ENCODE assay signal across 8 cellular contexts in genomic region chr3:141497589-141497988, GRCh38. TPM values are rescaled to one million over a fixed set of nuclear protein-coding genes. Genes with fewer than 3 reads are reported as not detected.
DNase-seq lines count a peak whose midpoint lies in the region; ATAC-seq and TF ChIP-seq lines count a peak whose summit lies in the region.
"Not testable (repeated sequence)": the region's sequence is repeated elsewhere in the genome, so short reads cannot be mapped to it uniquely, and the experiment has no call there.

No MANE protein-coding gene starts in this region.

- not testable (repeated sequence) for H3K27me3 ChIP-seq in CD4-positive, CD25-positive, alpha-beta regulatory T cell (ENCODE audit: control insufficient read depth, insufficient read depth, low read length); KMS-11 (ENCODE audit: insufficient read depth, low read depth); naive thymus-derived CD4-positive, alpha-beta T cell (ENCODE audit: control insufficient read depth in 2 of 2, insufficient read depth in 2 of 2, low read length in 2 of 2); spleen (replicated peaks in 1 of 7)

- peaks cover 20% of the 10 kb centered on the region for H3K36me3 Mint-ChIP-seq in CD4-positive, CD25-positive, alpha-beta regulatory T cell
- H3K36me3 Mint-ChIP-seq in T-cell, result peaks cover 19% of the 10 kb centered on the region
- H3K36me3 Mint-ChIP-seq in activated CD8-positive, alpha-beta T cell treated with anti-CD3 and anti-CD28 coated beads for 36 hours (ENCODE audit: low read depth), result peaks cover 48% of the 10 kb centered on the region
- peaks cover 56% of the 10 kb centered on the region for H3K36me3 Mint-ChIP-seq in activated naive CD8-positive, alpha-beta T cell treated with anti-CD3 and anti-CD28 coated beads for 36 hours
- peaks cover 0 to 49% (median 18%) of the 10 kb centered on the region in 5 donors for H3K36me3 Mint-ChIP-seq in naive thymus-derived CD4-positive, alpha-beta T cell

- intact Hi-C loops in activated CD8-positive, alpha-beta T cell treated with anti-CD3 and anti-CD28 coated beads for 36 hours (cut with micrococcal nuclease); Right ventricle myocardium inferior (cut with DNase I); spleen (cut with DNase I; ENCODE audit: low total_unique reads): not testable (repeated sequence)
- intact Hi-C loops in naive thymus-derived CD4-positive, alpha-beta T cell (cut with micrococcal nuclease), result loop anchor here (5.0 to 10.0 kb wide), 3 partner anchors 85 to 950 kb away; partner anchors contain the start of gene XRN1 (in 1 of the 2)

- POLR2A ChIA-PET in T-cell (lab: Charles Lee), result interaction anchor here (0.7 to 2.5 kb wide), 6 partner anchors 9 to 56 kb away, joined by 3 to 25 read pairs (median 4); no protein-coding TSS in a partner anchor
- POLR2A ChIA-PET in activated CD8-positive, alpha-beta T cell treated with anti-CD3 and anti-CD28 coated beads for 36 hours (lab: Charles Lee), result interaction anchor here (0.7 to 7.8 kb wide), 5 partner anchors 10 to 87 kb away, joined by 3 to 102 read pairs (median 8); partner anchors contain the start of gene RASA2
- POLR2A ChIA-PET in naive thymus-derived CD4-positive, alpha-beta T cell (lab: Charles Lee), result interaction anchor here (2.0 to 4.6 kb wide), 4 partner anchors 10 to 58 kb away, joined by 9 to 91 read pairs (median 12); partner anchors contain the start of gene RASA2

- not testable (repeated sequence) for ATAC-seq in CD4-positive, CD25-positive, alpha-beta regulatory T cell (ENCODE audit: low read depth in 2 of 2); T-cell (replicated peaks in 1 of 4); activated CD8-positive, alpha-beta T cell treated with anti-CD3 and anti-CD28 coated beads for 36 hours; naive thymus-derived CD4-positive, alpha-beta T cell
- ATAC-seq in Right ventricle myocardium inferior, result peak; percentile 13

- not testable (repeated sequence) for DNase-seq in CD4-positive, CD25-positive, alpha-beta regulatory T cell; T-cell; activated CD8-positive, alpha-beta T cell treated with anti-CD3 and anti-CD28 coated beads for 36 hours; activated naive CD8-positive, alpha-beta T cell treated with anti-CD3 and anti-CD28 coated beads for 36 hours; Right ventricle myocardium inferior (ENCODE audit: missing footprints); naive thymus-derived CD4-positive, alpha-beta T cell; spleen

- peak overlapping the region; percentile 56; the same call in 1 of the 2 replicates for H3K4me2 ChIP-seq in KMS-11

- not testable (repeated sequence) for TF ChIP-seq POLR2A in spleen (IDR thresholded peaks at IDR 0.05)

- H3K79me2 ChIP-seq in KMS-11 (ENCODE audit: insufficient read depth, low read depth), result peaks cover 62% of the 10 kb centered on the region; the same call in 1 of the 2 replicates

- CTCF ChIA-PET in T-cell (lab: Charles Lee), result interaction anchor here (0.6 to 2.4 kb wide), 7 partner anchors 9 to 576 kb away, joined by 3 to 20 read pairs (median 4); no protein-coding TSS in a partner anchor
- CTCF ChIA-PET in activated CD8-positive, alpha-beta T cell treated with anti-CD3 and anti-CD28 coated beads for 36 hours (lab: Charles Lee), result interaction anchor here (4.4 kb wide), 1 partner anchor 9 kb away, joined by 24 read pairs; no protein-coding TSS in a partner anchor
- CTCF ChIA-PET in naive thymus-derived CD4-positive, alpha-beta T cell (lab: Charles Lee), result interaction anchor here (0.6 to 1.7 kb wide), 2 partner anchors 10 to 60 kb away, joined by 3 to 4 read pairs; no protein-coding TSS in a partner anchor

- H3K27ac ChIP-seq in CD4-positive, CD25-positive, alpha-beta regulatory T cell (ENCODE audit: insufficient read depth, low read length, poor library complexity, severe bottlenecking), result peak overlapping the region; percentile 94
- H3K27ac ChIP-seq in KMS-11, result not testable (repeated sequence)
- peak overlapping the region; percentile 73 for H3K27ac ChIP-seq in naive thymus-derived CD4-positive, alpha-beta T cell (ENCODE audit: low read depth, low read length)
- H3K27ac ChIP-seq in spleen, result peak overlapping the region in 6 of 8 donors; percentile 58 to 92 (median 89)

- H3K4me3 Mint-ChIP-seq in CD4-positive, CD25-positive, alpha-beta regulatory T cell, result peak overlapping the region in 2 of 4 donors; percentile 19 to 84
- not testable (repeated sequence) for H3K4me3 Mint-ChIP-seq in T-cell; activated CD8-positive, alpha-beta T cell treated with anti-CD3 and anti-CD28 coated beads for 36 hours; activated naive CD8-positive, alpha-beta T cell treated with anti-CD3 and anti-CD28 coated beads for 36 hours
- peak overlapping the region in 2 of 10 donors; percentile 71 to 85 for H3K4me3 Mint-ChIP-seq in naive thymus-derived CD4-positive, alpha-beta T cell

- not testable (repeated sequence) for H2AFZ ChIP-seq in KMS-11 (ENCODE audit: low read depth)

- H3K9ac ChIP-seq in KMS-11, result not testable (repeated sequence)

- H3K36me3 ChIP-seq in CD4-positive, CD25-positive, alpha-beta regulatory T cell (ENCODE audit: control insufficient read depth, insufficient read depth, low read length); KMS-11 (ENCODE audit: insufficient read depth); naive thymus-derived CD4-positive, alpha-beta T cell (ENCODE audit: control insufficient read depth in 2 of 3, insufficient read depth in 3 of 3, low read length in 3 of 3); spleen: not testable (repeated sequence)

- H3K4me1 Mint-ChIP-seq in CD4-positive, CD25-positive, alpha-beta regulatory T cell, result peaks cover 37 to 88% (median 66%) of the 10 kb centered on the region in 4 donors
- H3K4me1 Mint-ChIP-seq in T-cell, result peaks cover 46 to 83% (median 79%) of the 10 kb centered on the region in 3 donors
- peaks cover 77% of the 10 kb centered on the region for H3K4me1 Mint-ChIP-seq in activated CD8-positive, alpha-beta T cell treated with anti-CD3 and anti-CD28 coated beads for 36 hours (ENCODE audit: low read depth)
- peaks cover 77% of the 10 kb centered on the region for H3K4me1 Mint-ChIP-seq in activated naive CD8-positive, alpha-beta T cell treated with anti-CD3 and anti-CD28 coated beads for 36 hours
- peaks cover 43 to 87% (median 56%) of the 10 kb centered on the region in 7 donors for H3K4me1 Mint-ChIP-seq in naive thymus-derived CD4-positive, alpha-beta T cell

- not testable (repeated sequence) for H3K9me3 ChIP-seq in CD4-positive, CD25-positive, alpha-beta regulatory T cell (ENCODE audit: control insufficient read depth in 2 of 2, low read length in 2 of 2); naive thymus-derived CD4-positive, alpha-beta T cell (ENCODE audit: control insufficient read depth in 2 of 3, low read length in 3 of 3); spleen

- 85 to 93% (median 89%) methylated on average over 4 of the region's 4 CpGs for WGBS in spleen, 5 donors

- not testable (repeated sequence) for H3K9me3 Mint-ChIP-seq in CD4-positive, CD25-positive, alpha-beta regulatory T cell; T-cell
- peaks cover 10% of the 10 kb centered on the region for H3K9me3 Mint-ChIP-seq in activated CD8-positive, alpha-beta T cell treated with anti-CD3 and anti-CD28 coated beads for 36 hours
- peaks cover 13% of the 10 kb centered on the region for H3K9me3 Mint-ChIP-seq in activated naive CD8-positive, alpha-beta T cell treated with anti-CD3 and anti-CD28 coated beads for 36 hours
- peaks cover 0 to 18% (median 0%) of the 10 kb centered on the region in 11 donors for H3K9me3 Mint-ChIP-seq in naive thymus-derived CD4-positive, alpha-beta T cell

- peak overlapping the region; percentile 82 for H3K4me3 ChIP-seq in CD4-positive, CD25-positive, alpha-beta regulatory T cell (ENCODE audit: low read depth, low read length)
- not testable (repeated sequence) for H3K4me3 ChIP-seq in KMS-11 (IDR thresholded peaks at IDR 0.05; ENCODE audit: insufficient read depth, low read depth, low read length); naive thymus-derived CD4-positive, alpha-beta T cell (ENCODE audit: low read length); spleen

- H3K27me3 Mint-ChIP-seq in CD4-positive, CD25-positive, alpha-beta regulatory T cell; T-cell; activated CD8-positive, alpha-beta T cell treated with anti-CD3 and anti-CD28 coated beads for 36 hours; activated naive CD8-positive, alpha-beta T cell treated with anti-CD3 and anti-CD28 coated beads for 36 hours; naive thymus-derived CD4-positive, alpha-beta T cell: not testable (repeated sequence)

- H3K27ac Mint-ChIP-seq in CD4-positive, CD25-positive, alpha-beta regulatory T cell, result peak overlapping the region; percentile 68 to 98 (median 94)
- peak overlapping the region; percentile 95 for H3K27ac Mint-ChIP-seq in T-cell
- H3K27ac Mint-ChIP-seq in activated CD8-positive, alpha-beta T cell treated with anti-CD3 and anti-CD28 coated beads for 36 hours, result peak overlapping the region; percentile 97
- peak overlapping the region; percentile 96 for H3K27ac Mint-ChIP-seq in activated naive CD8-positive, alpha-beta T cell treated with anti-CD3 and anti-CD28 coated beads for 36 hours
- H3K27ac Mint-ChIP-seq in naive thymus-derived CD4-positive, alpha-beta T cell, result peak overlapping the region in 5 of 9 donors; percentile 77 to 99 (median 96)

- TF ChIP-seq CTCF in KMS-11 (conservative IDR thresholded peaks at IDR 0.05; ENCODE audit: low read depth, low read length); activated CD8-positive, alpha-beta T cell treated with anti-CD3 and anti-CD28 coated beads for 36 hours (IDR thresholded peaks at IDR 0.05); spleen (IDR thresholded peaks at IDR 0.05 in 8 of 11, conservative IDR thresholded peaks at IDR 0.05 in 3 of 11): not testable (repeated sequence)

- peaks cover 12% of the 10 kb centered on the region for H4K20me1 ChIP-seq in KMS-11 (ENCODE audit: insufficient read depth)

- peaks cover 80% of the 10 kb centered on the region for H3K4me1 ChIP-seq in CD4-positive, CD25-positive, alpha-beta regulatory T cell (ENCODE audit: control insufficient read depth, insufficient read depth, low read length, poor library complexity, severe bottlenecking)
- H3K4me1 ChIP-seq in KMS-11 (ENCODE audit: low read depth, poor library complexity, severe bottlenecking) (peaks cover 47% of the 10 kb centered on the region), spleen (peaks cover 17 to 90% (median 63%) of the 10 kb centered on the region in 6 donors)
- H3K4me1 ChIP-seq in naive thymus-derived CD4-positive, alpha-beta T cell (ENCODE audit: control insufficient read depth in 2 of 2, insufficient read depth in 2 of 2, low read length in 2 of 2), result peaks cover 67 to 69% of the 10 kb centered on the region in 2 donors

RNA-seq across cellular contexts. Expression of gene RASA2, which starts 10.8 kb away (rescaled TPM):
- total RNA-seq in CD4-positive, CD25-positive, alpha-beta regulatory T cell, result 93.5 TPM
- polyA plus RNA-seq in CD4-positive, CD25-positive, alpha-beta regulatory T cell, result 10 to 100 TPM; 46.5 to 72.5 (median 56.6) TPM
- total RNA-seq in T-cell (10 to 100 TPM; 52.7 to 80.0 (median 62.6) TPM), Right ventricle myocardium inferior (6.4 TPM), spleen (10 to 100 TPM; 37.5 to 90.6 (median 52.8) TPM)
- total RNA-seq in activated CD8-positive, alpha-beta T cell treated with anti-CD3 and anti-CD28 coated beads for 36 hours, result 10 to 100 TPM; 35.4 to 41.5 TPM
- 10 to 100 TPM; 36.1 to 40.2 TPM for total RNA-seq in activated naive CD8-positive, alpha-beta T cell treated with anti-CD3 and anti-CD28 coated beads for 36 hours
- 100 to 1,000 TPM in 2 of 5 experiments, 10 to 100 TPM in 3; 51.9 to 120 (median 96.3) TPM for total RNA-seq in naive thymus-derived CD4-positive, alpha-beta T cell
- polyA plus RNA-seq in naive thymus-derived CD4-positive, alpha-beta T cell, result 10 to 100 TPM; 51.0 to 59.8 TPM
- polyA plus RNA-seq in spleen, result 10 to 100 TPM in 2 of 3 donors, 1 to 10 TPM in 1; 9.4 to 11.5 (median 10.8) TPM
